In genomic region chr2:10525573-10526265, GRCh38 we compare ENCODE assay signal across 26 cellular contexts.
DNase-seq lines count a peak whose midpoint lies in the region; ATAC-seq and TF ChIP-seq lines count a peak whose summit lies in the region.
"Had no signal": no experiment of that assay in that cellular context is flagged by ENCODE, and none has a peak within 500 bp of the region (broad histone marks: within the 10 kb centered on the region; RNA-seq: fewer than 3 reads in every experiment).

No MANE protein-coding gene starts in this region.

- H3K4me1 Mint-ChIP-seq in naive thymus-derived CD8-positive, alpha-beta T cell, result peaks cover 0 to 2% (median 1%) of the 10 kb centered on the region in 4 donors
- H3K4me1 Mint-ChIP-seq: CD4-positive, alpha-beta memory T cell had no signal

- no peak overlapping the region for H3K27ac ChIP-seq in WERI-Rb-1
- H3K27ac ChIP-seq: A549; BLaER1 treated with 17β-estradiol and CSF1 and Interleukin-3, amounts not matched to agents 10 nM and 100 nM; PC-9 had no signal

- POLR2A ChIA-PET in naive thymus-derived CD8-positive, alpha-beta T cell (lab: Charles Lee), result no interaction called here

- intact Hi-C loops in sciatic nerve (cut with DNase I), result no loop called here

- no peak for TF ChIP-seq CTCF in WERI-Rb-1 (IDR thresholded peaks at IDR 0.05; ENCODE audit: low read depth, low read length)

- peaks cover 0 to 4% (median 0%) of the 10 kb centered on the region in 5 donors for H3K27me3 Mint-ChIP-seq in naive thymus-derived CD8-positive, alpha-beta T cell
- H3K27me3 Mint-ChIP-seq: CD4-positive, alpha-beta memory T cell had no signal

- no peaks in the 10 kb centered on the region for H3K9me3 Mint-ChIP-seq in naive thymus-derived CD8-positive, alpha-beta T cell
- H3K9me3 Mint-ChIP-seq: CD4-positive, alpha-beta memory T cell; H9; HFFc6 had no signal

- no peaks in the 10 kb centered on the region for H3K27me3 ChIP-seq in WERI-Rb-1 (ENCODE audit: insufficient read depth, low read depth, severe bottlenecking)
- H3K27me3 ChIP-seq: BLaER1 treated with 17β-estradiol and CSF1 and Interleukin-3, amounts not matched to agents 10 nM and 100 nM had no signal

- no peak for ATAC-seq in sciatic nerve
- ATAC-seq in naive thymus-derived CD8-positive, alpha-beta T cell, result no peak
- ATAC-seq: A549, HepG2 had no signal

- H3K36me3 ChIP-seq in WERI-Rb-1, result no peaks in the 10 kb centered on the region
- H3K36me3 ChIP-seq: BLaER1 treated with 17β-estradiol and CSF1 and Interleukin-3, amounts not matched to agents 10 nM and 100 nM had no signal

- no peaks in the 10 kb centered on the region for H3K9me3 ChIP-seq in WERI-Rb-1 (ENCODE audit: severe bottlenecking)
- H3K9me3 ChIP-seq: A549; BLaER1 treated with 17β-estradiol and CSF1 and Interleukin-3, amounts not matched to agents 10 nM and 100 nM had no signal

- H3K36me3 Mint-ChIP-seq in naive thymus-derived CD8-positive, alpha-beta T cell, result no peaks in the 10 kb centered on the region
- H3K36me3 Mint-ChIP-seq: CD4-positive, alpha-beta memory T cell had no signal

- H3K4me3 Mint-ChIP-seq in naive thymus-derived CD8-positive, alpha-beta T cell, result no peak overlapping the region
- H3K4me3 Mint-ChIP-seq: CD4-positive, alpha-beta memory T cell; H9; HFFc6 had no signal

- H3K27ac Mint-ChIP-seq in naive thymus-derived CD8-positive, alpha-beta T cell, result no peak overlapping the region
- H3K27ac Mint-ChIP-seq: CD4-positive, alpha-beta memory T cell; HFFc6 had no signal

- peak; percentile 34 for DNase-seq in activated effector memory CD4-positive, alpha-beta T cell treated with anti-CD3 and anti-CD28 coated beads, Interleukin-2, amount 50 U/mL, for 16 hours
- DNase-seq in activated effector memory CD4-positive, alpha-beta T cell treated with Interleukin-2 at 50 U/mL for 16 hours, result no peak
- peak; percentile 6 for DNase-seq in WERI-Rb-1
- peak; percentile 45 for DNase-seq in islet precursor cell
- DNase-seq in sciatic nerve (ENCODE audit: low spot score), result peak; percentile 47
- no peak for DNase-seq in NCI-H146 treated with DMSO at 0.1 percent for 48 hours (lab: John Stamatoyannopoulos, UW; ENCODE audit: unreplicated experiment)
- no peak for DNase-seq in naive thymus-derived CD8-positive, alpha-beta T cell
- DNase-seq: AML-193; CD4-positive, alpha-beta memory T cell; COR-L47; DMS53; H9; HFFc6; Karpas-422; NCI-H1092 treated with DMSO at 0.1 percent for 48 hours; NCI-H1436; NCI-H187 treated with DMSO at 0.1 percent for 48 hours; NCI-H446; NCI-H524 treated with DMSO at 0.1 percent for 48 hours; NCI-H82; NK-92 treated with Interleukin-12 subunit alpha and Interleukin-12 subunit beta, amount 100 ng/mL, for 24 hours; PC-9; SHP77 treated with DMSO at 0.1 percent for 48 hours had no signal

- no peak overlapping the region for H3K4me3 ChIP-seq in WERI-Rb-1 (ENCODE audit: low read depth, low read length)
- H3K4me3 ChIP-seq: A549; BLaER1 treated with 17β-estradiol and CSF1 and Interleukin-3, amounts not matched to agents 10 nM and 100 nM; PC-9 had no signal

Comparison
In these comparisons a context has a peak if more than half of its experiments do, and no peak if none do; other contexts are left out.
1. DNase-seq: peak in activated effector memory CD4-positive, alpha-beta T cell treated with anti-CD3 and anti-CD28 coated beads, Interleukin-2, amount 50 U/mL, for 16 hours (single experiment), WERI-Rb-1 (single experiment), islet precursor cell (single experiment) and sciatic nerve (single experiment); none in activated effector memory CD4-positive, alpha-beta T cell treated with Interleukin-2 at 50 U/mL for 16 hours (single experiment), NCI-H146 treated with DMSO at 0.1 percent for 48 hours (single experiment) and naive thymus-derived CD8-positive, alpha-beta T cell (0 of 10).